In genomic region chr10:76037531-76037930, GRCh38 we compare ENCODE assay signal across 24 cellular contexts.
"Had no signal": no experiment of that assay in that cellular context is flagged by ENCODE, and none has a peak within 500 bp of the region (broad histone marks: within the 10 kb centered on the region; RNA-seq: fewer than 3 reads in every experiment).

No MANE protein-coding gene starts in this region.

- H3K27ac ChIP-seq: adrenal gland, coronary artery, neutrophil, ovary, prostate gland, right atrium auricular region, suprapubic skin had no signal

- H3K4me3 ChIP-seq: adrenal gland, coronary artery, esophagus squamous epithelium, ovary, prostate gland, right atrium auricular region, suprapubic skin, tibial nerve had no signal

- H3K36me3 ChIP-seq: adrenal gland, esophagus squamous epithelium, neutrophil, ovary, prostate gland, right atrium auricular region, suprapubic skin had no signal

- DNase-seq: activated CD8-positive, alpha-beta memory T cell treated with anti-CD3 and anti-CD28 coated beads for 24 hours; activated CD8-positive, alpha-beta memory T cell treated with anti-CD3 and anti-CD28 coated beads, Interleukin-2, amount 50 U/mL, for 4 hours; activated T-cell treated with anti-CD3 and anti-CD28 coated beads, Interleukin-2, amount 50 U/mL, for 24 hours; adrenal gland; cerebellar nuclear complex; esophagus squamous epithelium; foreskin melanocyte; left ventricle myocardium superior; ovary; stimulated activated CD4-positive, alpha-beta T cell treated with anti-CD3 and anti-CD28 coated beads, Interleukin-12 subunit alpha, Interleukin-12 subunit beta, amount 100 ng/mL, for 4 hours; stimulated activated CD4-positive, alpha-beta T cell treated with anti-CD3 and anti-CD28 coated beads, Interleukin-4, amount 100 ng/mL, for 4 hours; T-helper 1 cell; T-helper 9 cell had no signal

- H3K4me1 Mint-ChIP-seq: activated T-helper 17 cell treated with anti-CD3 and anti-CD28 coated beads, Interleukin-2, amount 50 U/mL, for 72 hours had no signal

- ATAC-seq: activated naive CD4-positive, alpha-beta T cell treated with anti-CD3 and anti-CD28 coated beads, Interleukin-2, amount 50 U/mL, for 72 hours; activated T-helper 17 cell treated with anti-CD3 and anti-CD28 coated beads, Interleukin-2, amount 50 U/mL, for 72 hours; left ventricle myocardium superior; WTC11 had no signal

- H3K27ac Mint-ChIP-seq: activated naive CD4-positive, alpha-beta T cell treated with anti-CD3 and anti-CD28 coated beads, Interleukin-2, amount 50 U/mL, for 72 hours; activated T-cell treated with anti-CD3 and anti-CD28 coated beads, Interleukin-2, amount 50 U/mL, for 24 hours; activated T-helper 17 cell treated with anti-CD3 and anti-CD28 coated beads, Interleukin-2, amount 50 U/mL, for 72 hours; nephron; stimulated activated naive CD8-positive, alpha-beta T cell treated with anti-CD3 and anti-CD28 coated beads, Interleukin-15, Interleukin-2, amounts not matched to agents 100 ng/mL and 50 ng/mL, for 24 hours; WTC11 had no signal

- H3K9me3 ChIP-seq: neutrophil, ovary, prostate gland, suprapubic skin had no signal

- H3K4me3 Mint-ChIP-seq: activated T-cell treated with anti-CD3 and anti-CD28 coated beads, Interleukin-2, amount 50 U/mL, for 24 hours; activated T-helper 17 cell treated with anti-CD3 and anti-CD28 coated beads, Interleukin-2, amount 50 U/mL, for 72 hours; nephron; stimulated activated naive CD8-positive, alpha-beta T cell treated with anti-CD3 and anti-CD28 coated beads, Interleukin-15, Interleukin-2, amounts not matched to agents 100 ng/mL and 50 ng/mL, for 24 hours; WTC11 had no signal

- H3K27me3 ChIP-seq: adrenal gland, esophagus squamous epithelium, neutrophil, ovary, right atrium auricular region, suprapubic skin, tibial nerve had no signal
